In genomic region chr13:77715233-77715891, GRCh38 we compare ENCODE assay signal across 1 cellular context.
TF ChIP-seq lines count a peak whose summit lies in the region.

No MANE protein-coding gene starts in this region.

TF ChIP-seq in SK-N-SH treated with all-trans-retinoic acid at 6 μM for 48 hours, 23 proteins besides CTCF, POLR2A, EP300 and RAD21 (continued from another document):
- TF ChIP-seq TSHZ2 (CRISPR knock-in tag; IDR thresholded peaks at IDR 0.05) (no peak), ZFP3 (CRISPR knock-in tag; IDR thresholded peaks at IDR 0.05) (no peak), ZNF8 (CRISPR knock-in tag; IDR thresholded peaks at IDR 0.05) (no peak)
